ENCODE assay signal across 1 cellular context in genomic region chr14:101223561-101224162, GRCh38.
TF ChIP-seq lines count a peak whose summit lies in the region.

No MANE protein-coding gene starts in this region.

TF ChIP-seq in H1, 55 proteins besides CTCF, POLR2A, EP300 and RAD21 (continued from another document):
- TF ChIP-seq CHD7 (IDR thresholded peaks at IDR 0.05; ENCODE audit: insufficient replicate concordance, low read length) = no peak
